In the genomic region with DNA sequence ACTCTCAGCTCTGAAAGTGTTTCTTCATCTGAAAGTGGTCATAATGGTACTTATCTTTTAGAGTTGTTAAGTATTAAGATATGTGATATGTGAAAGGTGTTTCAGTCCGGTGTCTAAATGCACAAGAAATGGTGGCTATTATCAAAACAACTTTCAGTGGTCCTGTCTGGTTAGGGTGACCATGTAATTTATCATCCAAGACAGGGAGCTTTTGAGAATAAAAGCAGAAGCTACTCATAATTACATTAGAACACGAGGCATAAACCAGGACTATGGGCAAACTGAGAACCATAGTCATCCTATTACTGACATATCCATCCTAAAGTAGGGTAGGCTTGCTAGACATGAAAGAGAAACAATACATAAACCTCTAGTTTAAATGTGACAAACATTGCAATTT, we compare ENCODE assay signal across 3 cellular contexts.
"Had no signal": no experiment of that assay in that cellular context is flagged by ENCODE, and none has a peak within 500 bp of the region (broad histone marks: within the 10 kb centered on the region; RNA-seq: fewer than 3 reads in every experiment).

No MANE protein-coding gene starts in this region.

- DNase-seq: GDM1, GF-D8 had no signal

- H3K4me3 ChIP-seq: GM12878 had no signal

- ATAC-seq: GM12878 had no signal
